Comparison of ENCODE assay signal across 21 cellular contexts in genomic region chr5:34591723-34592122, GRCh38.
A peak's percentile ranks its signal among the peaks of the same experiment; 100 is the strongest.
DNase-seq lines count a peak whose midpoint lies in the region; ATAC-seq and TF ChIP-seq lines count a peak whose summit lies in the region.
"Had no signal": no experiment of that assay in that cellular context is flagged by ENCODE, and none has a peak within 500 bp of the region (broad histone marks: within the 10 kb centered on the region; RNA-seq: fewer than 3 reads in every experiment).

No MANE protein-coding gene starts in this region.

- H3K56ac ChIP-seq in IMR-90 (ENCODE audit: extremely low read depth, insufficient read depth, low read length) = no peak overlapping the region

- no peak for TF ChIP-seq POLR2A in IMR-90 (IDR thresholded peaks at IDR 0.05; ENCODE audit: low read depth, low read length)

- H2AK5ac ChIP-seq in IMR-90 (ENCODE audit: low read depth, low read length) = peak overlapping the region; percentile 62

- peak overlapping the region; percentile 51; the same call in 1 of the 2 replicates for H3K4ac ChIP-seq in IMR-90 (ENCODE audit: low read depth, low read length)

- H2BK5ac ChIP-seq in IMR-90 (ENCODE audit: low read depth, low read length, poor library complexity, severe bottlenecking) = no peak overlapping the region

- H3K4me3 ChIP-seq in IMR-90 (ENCODE audit: insufficient read depth, low read depth, low read length) (no peak overlapping the region), colonic mucosa (no peak overlapping the region)

- H3K36me3 ChIP-seq in IMR-90 (ENCODE audit: control insufficient read depth, insufficient read depth, low read length) (no peaks in the 10 kb centered on the region), colonic mucosa (no peaks in the 10 kb centered on the region)

- CTCF ChIA-PET in IMR-90 (lab: Yijun Ruan, JAX) = no interaction called here
- CTCF ChIA-PET in CD4-positive, alpha-beta T cell (lab: Charles Lee) = no interaction called here

- no peak overlapping the region for H3K23ac ChIP-seq in IMR-90 (ENCODE audit: low read depth, low read length)

- POLR2A ChIA-PET in IMR-90 (lab: Charles Lee; ENCODE audit: unreplicated experiment) = no interaction called here
- POLR2A ChIA-PET in CD4-positive, alpha-beta T cell (lab: Charles Lee) = no interaction called here

- no TSS peak for BruUV-seq in IMR-90 (replicated peaks; lab: Mats Ljungman, UMichigan)

- intact Hi-C loops in IMR-90 (cut with micrococcal nuclease) (no loop called here), colonic mucosa (cut with DNase I) (no loop called here)
- intact Hi-C loops in CD4-positive, alpha-beta T cell (cut with DNase I, micrococcal nuclease) = no loop called here

- H2AFZ ChIP-seq in IMR-90 (replicated peaks; ENCODE audit: low read length, poor library complexity) = no peak overlapping the region

- H3K27me3 ChIP-seq in IMR-90 (ENCODE audit: control insufficient read depth, insufficient read depth, low read length) = no peaks in the 10 kb centered on the region
- H3K27me3 ChIP-seq in colonic mucosa = no peaks in the 10 kb centered on the region
- no peaks in the 10 kb centered on the region for H3K27me3 ChIP-seq in CD4-positive, alpha-beta T cell (ENCODE audit: control insufficient read depth, insufficient read depth, low read length)

- H2BK120ac ChIP-seq in IMR-90 (ENCODE audit: low read depth, low read length) = peak overlapping the region; percentile 22; the same call in 1 of the 2 replicates

- H3K4me1 Mint-ChIP-seq in CD4-positive, alpha-beta T cell (ENCODE audit: low read depth) = no peaks in the 10 kb centered on the region

- no peaks in the 10 kb centered on the region for H4K20me1 ChIP-seq in IMR-90 (ENCODE audit: insufficient read depth, low read length)

- 0 out of 2 replicates have a peak overlapping the region, but pooled peaks have one; percentile 24 for H4K91ac ChIP-seq in IMR-90 (ENCODE audit: insufficient read depth, low read depth, low read length)

- no peak overlapping the region for H3K27ac Mint-ChIP-seq in CD4-positive, alpha-beta T cell

- no peak for DNase-seq in IMR-90
- DNase-seq in globus pallidus (ENCODE audit: low spot score) = peak; percentile 8
- no peak for DNase-seq in colonic mucosa
- no peak for DNase-seq in CD4-positive, alpha-beta T cell
- DNase-seq in amniotic stem cell (lab: John Stamatoyannopoulos, UW) = no peak
- DNase-seq: AML-193, C1 segment of cervical spinal cord, EL, GF-D8, Karpas-422, MV-4-11, NCI-H1417, NCI-H1694 treated with DMSO at 0.1 percent for 48 hours, NCI-H2081 treated with DMSO at 0.1 percent for 48 hours, NCI-H2171 treated with DMSO at 0.1 percent for 48 hours, NCI-H526 treated with DMSO at 0.1 percent for 48 hours, SIG-M5 had no signal

- ATAC-seq in IMR-90 (ENCODE audit: low read depth) (no peak), SK-N-SH treated with all-trans-retinoic acid at 6 μM for 48 hours (peak; percentile 53), GM19328 (IDR thresholded peaks at IDR 0.05; ENCODE audit: unreplicated experiment) (no peak)
- no peak for ATAC-seq in CD4-positive, alpha-beta T cell (ENCODE audit: poor library complexity)
- ATAC-seq: HCT116, Panc1 had no signal

- H4K5ac ChIP-seq in IMR-90 (ENCODE audit: low read depth, low read length) = peak overlapping the region; percentile 13; the same call in 1 of the 2 replicates

- peak overlapping the region; percentile 2; the same call in 2 of the 3 replicates for H2BK15ac ChIP-seq in IMR-90 (ENCODE audit: low read depth, low read length)

- H3K14ac ChIP-seq in IMR-90 (replicated peaks; ENCODE audit: low read depth, low read length) = no peak overlapping the region

- H3K9me3 Mint-ChIP-seq in CD4-positive, alpha-beta T cell = no peaks in the 10 kb centered on the region

- no peaks in the 10 kb centered on the region for H3K36me3 Mint-ChIP-seq in CD4-positive, alpha-beta T cell (ENCODE audit: low read depth)

- H3K9me1 ChIP-seq in IMR-90 (ENCODE audit: insufficient read depth, low read length) = peaks cover 9% of the 10 kb centered on the region

- no peak for TF ChIP-seq CTCF in IMR-90 (conservative IDR thresholded peaks at IDR 0.05; ENCODE audit: low read depth, low read length)
- TF ChIP-seq CTCF in colonic mucosa (IDR thresholded peaks at IDR 0.05) = no peak
- TF ChIP-seq CTCF in CD4-positive, alpha-beta T cell (IDR thresholded peaks at IDR 0.05) = no peak

- H2BK20ac ChIP-seq in IMR-90 (ENCODE audit: low read depth, low read length) = peak overlapping the region; percentile 2; the same call in 1 of the 2 replicates

- peaks cover 13% of the 10 kb centered on the region for H3K4me1 ChIP-seq in IMR-90 (ENCODE audit: control insufficient read depth, insufficient read depth, low read length)
- no peaks in the 10 kb centered on the region for H3K4me1 ChIP-seq in colonic mucosa

- TF ChIP-seq RAD21 in IMR-90 (IDR thresholded peaks at IDR 0.05; ENCODE audit: low read length) = no peak

- H3K27me3 Mint-ChIP-seq in CD4-positive, alpha-beta T cell = peaks cover 13% of the 10 kb centered on the region

- in situ Hi-C loops in IMR-90 (cut with MboI; ENCODE audit: low sequenced_read_pairs) = no loop called here

- dilution Hi-C loops in IMR-90 (cut with HindIII; ENCODE audit: low sequenced_read_pairs, unreplicated experiment) = no loop called here

- 100% methylated on average over 1 of the region's 5 CpGs; no CpG with 5 or more reads in 1 of the 2 experiments for WGBS in IMR-90 (ENCODE audit: extremely low coverage in 2 of 2, insufficient read length in 1 of 2), 2 experiments

- H3K9me3 ChIP-seq in IMR-90 (ENCODE audit: control insufficient read depth, insufficient read depth, low read length) = no peaks in the 10 kb centered on the region
- no peaks in the 10 kb centered on the region for H3K9me3 ChIP-seq in colonic mucosa
- no peaks in the 10 kb centered on the region for H3K9me3 ChIP-seq in CD4-positive, alpha-beta T cell (ENCODE audit: control insufficient read depth, low read length)

- H3K9ac ChIP-seq in IMR-90 (ENCODE audit: low read depth, low read length) = no peak overlapping the region
- no peak overlapping the region for H3K9ac ChIP-seq in colonic mucosa (ENCODE audit: low read depth in 2 of 2, low read length in 2 of 2)

- peaks cover 8 to 22% of the 10 kb centered on the region in 2 experiments; a peak in 2 of 4 replicates for H3K79me1 ChIP-seq in IMR-90 (ENCODE audit: low read depth in 1 of 2, low read length in 2 of 2)

- H3K27ac ChIP-seq in IMR-90 (ENCODE audit: insufficient read depth, low read length) (no peak overlapping the region), colonic mucosa (no peak overlapping the region)
- no peak overlapping the region for H3K27ac ChIP-seq in CD4-positive, alpha-beta T cell (ENCODE audit: low read depth, low read length)

- H3K18ac ChIP-seq in IMR-90 (ENCODE audit: low read depth, low read length) = 0 out of 2 replicates have a peak overlapping the region, but pooled peaks have one; percentile 21

- no peak overlapping the region for H3K4me3 Mint-ChIP-seq in CD4-positive, alpha-beta T cell

- H3K4me2 ChIP-seq in IMR-90 (ENCODE audit: low read depth, low read length) = no peak overlapping the region

- no peak overlapping the region for H2AK9ac ChIP-seq in IMR-90 (replicated peaks; ENCODE audit: low read depth, low read length, poor library complexity)

- H4K8ac ChIP-seq in IMR-90 (ENCODE audit: low read depth in 2 of 2, low read length in 2 of 2) = no peak overlapping the region

TF ChIP-seq in IMR-90, 13 proteins besides CTCF, POLR2A, EP300 and RAD21:
- no peak for TF ChIP-seq MXI1 (IDR thresholded peaks at IDR 0.05; ENCODE audit: borderline replicate concordance, low read depth, low read length)
- peak; percentile 86 for TF ChIP-seq RFX5 (IDR thresholded peaks at IDR 0.05; ENCODE audit: low read depth, low read length)

TF ChIP-seq in SK-N-SH treated with all-trans-retinoic acid at 6 μM for 48 hours, 23 proteins besides CTCF, POLR2A, EP300 and RAD21 (continues in another document):
- TF ChIP-seq ZC3H10 (CRISPR knock-in tag; IDR thresholded peaks at IDR 0.05) (no peak), BACH2 (CRISPR knock-in tag; IDR thresholded peaks at IDR 0.05; ENCODE audit: borderline replicate concordance) (no peak), CSDC2 (CRISPR knock-in tag; IDR thresholded peaks at IDR 0.05) (no peak), PPARA (CRISPR knock-in tag; IDR thresholded peaks at IDR 0.05; ENCODE audit: borderline replicate concordance) (no peak), CREB5 (CRISPR knock-in tag; IDR thresholded peaks at IDR 0.05; ENCODE audit: low read depth) (no peak), CSRNP3 (CRISPR knock-in tag; IDR thresholded peaks at IDR 0.05) (no peak), TCF4 (CRISPR knock-in tag; IDR thresholded peaks at IDR 0.05; ENCODE audit: borderline replicate concordance) (no peak), ESRRG (CRISPR knock-in tag; IDR thresholded peaks at IDR 0.05) (no peak), ISL1 (CRISPR knock-in tag; IDR thresholded peaks at IDR 0.05) (no peak)
